ENCODE assay signal across 1 cellular context in the genomic region with DNA sequence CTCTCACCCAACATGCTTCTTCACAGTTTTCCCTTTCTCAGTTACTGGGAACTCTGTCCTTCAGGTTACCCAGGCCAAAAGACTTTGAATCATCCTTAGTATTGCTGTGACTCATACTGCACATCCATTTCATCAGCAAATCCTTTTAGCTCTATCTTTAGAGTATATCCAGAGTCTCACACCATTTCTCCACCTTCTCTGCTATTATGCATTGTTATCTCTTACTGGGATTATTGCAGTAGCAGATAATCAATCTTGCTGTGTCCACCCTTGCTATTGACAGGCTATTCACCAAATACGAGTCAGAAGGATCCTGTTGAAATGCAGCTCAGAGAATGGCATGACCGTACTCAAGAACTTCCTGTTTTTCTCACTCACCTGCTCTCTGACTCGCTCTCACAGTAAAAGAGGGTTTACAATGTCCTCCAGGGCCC.
TF ChIP-seq lines count a peak whose summit lies in the region.

No MANE protein-coding gene starts in this region.

TF ChIP-seq in HCT116, 20 proteins besides CTCF, POLR2A, EP300 and RAD21 (continued from another document):
- TF ChIP-seq, protein P1, sequence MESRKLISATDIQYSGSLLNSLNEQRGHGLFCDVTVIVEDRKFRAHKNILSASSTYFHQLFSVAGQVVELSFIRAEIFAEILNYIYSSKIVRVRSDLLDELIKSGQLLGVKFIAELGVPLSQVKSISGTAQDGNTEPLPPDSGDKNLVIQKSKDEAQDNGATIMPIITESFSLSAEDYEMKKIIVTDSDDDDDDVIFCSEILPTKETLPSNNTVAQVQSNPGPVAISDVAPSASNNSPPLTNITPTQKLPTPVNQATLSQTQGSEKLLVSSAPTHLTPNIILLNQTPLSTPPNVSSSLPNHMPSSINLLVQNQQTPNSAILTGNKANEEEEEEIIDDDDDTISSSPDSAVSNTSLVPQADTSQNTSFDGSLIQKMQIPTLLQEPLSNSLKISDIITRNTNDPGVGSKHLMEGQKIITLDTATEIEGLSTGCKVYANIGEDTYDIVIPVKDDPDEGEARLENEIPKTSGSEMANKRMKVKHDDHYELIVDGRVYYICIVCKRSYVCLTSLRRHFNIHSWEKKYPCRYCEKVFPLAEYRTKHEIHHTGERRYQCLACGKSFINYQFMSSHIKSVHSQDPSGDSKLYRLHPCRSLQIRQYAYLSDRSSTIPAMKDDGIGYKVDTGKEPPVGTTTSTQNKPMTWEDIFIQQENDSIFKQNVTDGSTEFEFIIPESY (IDR thresholded peaks at IDR 0.05; ENCODE audit: extremely low read depth, insufficient replicate concordance, low read length), result no peak
- TF ChIP-seq SP1 (IDR thresholded peaks at IDR 0.05; ENCODE audit: low read depth), result peak; percentile 43
- no peak for TF ChIP-seq SRF (IDR thresholded peaks at IDR 0.05; ENCODE audit: low read depth)
- TF ChIP-seq, protein P2, sequence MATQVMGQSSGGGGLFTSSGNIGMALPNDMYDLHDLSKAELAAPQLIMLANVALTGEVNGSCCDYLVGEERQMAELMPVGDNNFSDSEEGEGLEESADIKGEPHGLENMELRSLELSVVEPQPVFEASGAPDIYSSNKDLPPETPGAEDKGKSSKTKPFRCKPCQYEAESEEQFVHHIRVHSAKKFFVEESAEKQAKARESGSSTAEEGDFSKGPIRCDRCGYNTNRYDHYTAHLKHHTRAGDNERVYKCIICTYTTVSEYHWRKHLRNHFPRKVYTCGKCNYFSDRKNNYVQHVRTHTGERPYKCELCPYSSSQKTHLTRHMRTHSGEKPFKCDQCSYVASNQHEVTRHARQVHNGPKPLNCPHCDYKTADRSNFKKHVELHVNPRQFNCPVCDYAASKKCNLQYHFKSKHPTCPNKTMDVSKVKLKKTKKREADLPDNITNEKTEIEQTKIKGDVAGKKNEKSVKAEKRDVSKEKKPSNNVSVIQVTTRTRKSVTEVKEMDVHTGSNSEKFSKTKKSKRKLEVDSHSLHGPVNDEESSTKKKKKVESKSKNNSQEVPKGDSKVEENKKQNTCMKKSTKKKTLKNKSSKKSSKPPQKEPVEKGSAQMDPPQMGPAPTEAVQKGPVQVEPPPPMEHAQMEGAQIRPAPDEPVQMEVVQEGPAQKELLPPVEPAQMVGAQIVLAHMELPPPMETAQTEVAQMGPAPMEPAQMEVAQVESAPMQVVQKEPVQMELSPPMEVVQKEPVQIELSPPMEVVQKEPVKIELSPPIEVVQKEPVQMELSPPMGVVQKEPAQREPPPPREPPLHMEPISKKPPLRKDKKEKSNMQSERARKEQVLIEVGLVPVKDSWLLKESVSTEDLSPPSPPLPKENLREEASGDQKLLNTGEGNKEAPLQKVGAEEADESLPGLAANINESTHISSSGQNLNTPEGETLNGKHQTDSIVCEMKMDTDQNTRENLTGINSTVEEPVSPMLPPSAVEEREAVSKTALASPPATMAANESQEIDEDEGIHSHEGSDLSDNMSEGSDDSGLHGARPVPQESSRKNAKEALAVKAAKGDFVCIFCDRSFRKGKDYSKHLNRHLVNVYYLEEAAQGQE (IDR thresholded peaks at IDR 0.05; ENCODE audit: low read depth), result no peak
- no peak for TF ChIP-seq SIN3A (IDR thresholded peaks at IDR 0.05; ENCODE audit: low read depth)
- TF ChIP-seq EZH2phosphoT487 (IDR thresholded peaks at IDR 0.05; ENCODE audit: borderline replicate concordance), result no peak
- peak; percentile 87 for TF ChIP-seq FOSL1 (IDR thresholded peaks at IDR 0.05; ENCODE audit: low read depth)
- no peak for TF ChIP-seq EGR1 (IDR thresholded peaks at IDR 0.05; ENCODE audit: low read depth)
- peak; percentile 67 for TF ChIP-seq ATF3 (IDR thresholded peaks at IDR 0.05)
- peak; percentile 31 for TF ChIP-seq ELF1 (IDR thresholded peaks at IDR 0.05; ENCODE audit: borderline replicate concordance, low read depth)
